23 cellular contexts compared by ENCODE assay signal in the genomic region with DNA sequence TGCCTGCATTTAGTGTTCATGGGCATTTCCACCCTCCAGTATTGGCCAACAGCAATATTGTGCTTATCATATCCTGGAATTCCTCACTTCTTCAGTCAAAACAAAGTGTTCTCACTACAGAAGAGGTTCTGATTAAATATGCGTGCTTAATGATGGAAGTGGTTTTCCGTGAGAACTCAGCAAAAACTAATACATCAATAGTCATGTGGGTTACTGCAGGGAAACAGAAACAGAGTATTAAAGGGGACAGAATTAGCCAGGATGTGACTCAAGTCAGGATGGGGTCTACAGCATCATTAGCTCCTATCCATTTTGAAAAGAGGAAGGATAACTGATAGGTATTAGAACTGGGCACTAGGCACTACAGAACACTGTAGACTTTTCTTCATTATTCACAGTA.
A peak's percentile ranks its signal among the peaks of the same experiment; 100 is the strongest.
DNase-seq lines count a peak whose midpoint lies in the region; ATAC-seq, FAIRE-seq and TF ChIP-seq lines count a peak whose summit lies in the region.
"Had no signal": no experiment of that assay in that cellular context is flagged by ENCODE, and none has a peak within 500 bp of the region (broad histone marks: within the 10 kb centered on the region; RNA-seq: fewer than 3 reads in every experiment).

No MANE protein-coding gene starts in this region.

- TF ChIP-seq CTCF in fibroblast of pulmonary artery (IDR thresholded peaks at IDR 0.05; ENCODE audit: low read length, missing control alignments) (no peak), Peyer's patch (IDR thresholded peaks at IDR 0.05) (no peak)

- ATAC-seq in GM19455 (IDR thresholded peaks at IDR 0.05; ENCODE audit: unreplicated experiment), result peak; percentile 42
- ATAC-seq in HG03095 (IDR thresholded peaks at IDR 0.05; ENCODE audit: unreplicated experiment), result peak; percentile 43
- ATAC-seq: right lobe of liver had no signal

- no peaks in the 10 kb centered on the region for H3K9me3 ChIP-seq in Peyer's patch
- H3K9me3 ChIP-seq: right lobe of liver had no signal

- H3K4me3 ChIP-seq in fibroblast of pulmonary artery (replicated peaks; ENCODE audit: low read depth, low read length) (no peak overlapping the region), Peyer's patch (no peak overlapping the region)
- H3K4me3 ChIP-seq: right lobe of liver, tibial artery had no signal

- H3K36me3 ChIP-seq in Peyer's patch, result no peaks in the 10 kb centered on the region
- H3K36me3 ChIP-seq: right lobe of liver, tibial artery had no signal

- DNase-seq in GM18507 (ENCODE audit: extremely low spot score, insufficient read length, low read depth) (no peak), fibroblast of pulmonary artery (ENCODE audit: low read depth) (peak; percentile 25), substantia nigra (lab: John Stamatoyannopoulos, UW) (no peak), Peyer's patch (no peak), NCI-H446 treated with DMSO at 0.1 percent for 48 hours (lab: John Stamatoyannopoulos, UW) (no peak), MV-4-11 (lab: John Stamatoyannopoulos, UW) (no peak)
- DNase-seq: activated CD8-positive, alpha-beta memory T cell treated with anti-CD3 and anti-CD28 coated beads for 24 hours; cortex of kidney; DMS53; foreskin melanocyte; GOT3; KG1; NCI-H187 treated with DMSO at 0.1 percent for 48 hours; NCI-H226; NK-92 treated with Interleukin-12 subunit alpha and Interleukin-12 subunit beta, amount 100 ng/mL, for 24 hours; right lobe of liver; RPMI8226; SK-N-SH; stimulated activated naive CD4-positive, alpha-beta T cell; tibial artery had no signal

- no peak for TF ChIP-seq POLR2A in Peyer's patch (IDR thresholded peaks at IDR 0.05)

- no peaks in the 10 kb centered on the region for H3K4me1 ChIP-seq in Peyer's patch
- H3K4me1 ChIP-seq: right lobe of liver, tibial artery had no signal

- FAIRE-seq in GM18507 (lab: Jason Lieb, UNC), result peak; percentile 35

- no peak overlapping the region for H3K27ac ChIP-seq in substantia nigra (ENCODE audit: low read depth, low read length, poor library complexity, severe bottlenecking)
- H3K27ac ChIP-seq in Peyer's patch, result no peak overlapping the region
- H3K27ac ChIP-seq: epithelial cell of prostate, right lobe of liver, tibial artery had no signal

- H3K27me3 ChIP-seq in Peyer's patch, result no peaks in the 10 kb centered on the region
- H3K27me3 ChIP-seq: right lobe of liver, tibial artery had no signal
